9 cellular contexts compared by ENCODE assay signal in genomic region chr1:201022824-201023516, GRCh38. TPM values are rescaled to one million over a fixed set of nuclear protein-coding genes. Genes with fewer than 3 reads are reported as not detected.
DNase-seq lines count a peak whose midpoint lies in the region; FAIRE-seq and TF ChIP-seq lines count a peak whose summit lies in the region.
"Had no signal": no experiment of that assay in that cellular context is flagged by ENCODE, and none has a peak within 500 bp of the region (broad histone marks: within the 10 kb centered on the region; RNA-seq: fewer than 3 reads in every experiment).

No MANE protein-coding gene starts in this region.

- H4K8ac ChIP-seq in H1 (ENCODE audit: extremely low read depth, insufficient read depth, low read length): peak overlapping the region; percentile 71

- peak overlapping the region; percentile 3; the same call in 1 of the 2 replicates for H2AK5ac ChIP-seq in H1 (ENCODE audit: low read depth, low read length)

- peak overlapping the region; percentile 6 for H3K4ac ChIP-seq in H1 (replicated peaks; ENCODE audit: insufficient read length, low read depth, low read length)

- no TSS peak for BruUV-seq in A673 (replicated peaks; lab: Mats Ljungman, UMichigan)

- peak overlapping the region; percentile 36 for H4K91ac ChIP-seq in H1 (replicated peaks; ENCODE audit: insufficient read length, low read length)

- POLR2A ChIA-PET in A673 (lab: Charles Lee; ENCODE audit: low non-redundant PET) (no interaction called here), H1 (lab: Charles Lee; ENCODE audit: partially characterized antibody) (interaction anchor here (1.1 to 6.8 kb wide), 7 partner anchors 10 to 134 kb away, joined by 3 to 41 read pairs (median 4); partner anchors contain the start of gene INAVA)

- no peaks in the 10 kb centered on the region for H3K36me3 ChIP-seq in A673 (ENCODE audit: insufficient read depth, low read length, poor library complexity, severe bottlenecking)
- no peaks in the 10 kb centered on the region for H3K36me3 ChIP-seq in GM23248 (ENCODE audit: low read depth)
- peaks cover 30% of the 10 kb centered on the region for H3K36me3 ChIP-seq in WERI-Rb-1
- no peaks in the 10 kb centered on the region; a peak in 2 of 8 replicates for H3K36me3 ChIP-seq in H1 (ENCODE audit: control insufficient read depth in 2 of 4, insufficient read depth in 4 of 4, low read length in 3 of 4)

- H3K23me2 ChIP-seq in H1 (ENCODE audit: low read depth, low read length): peaks cover 18% of the 10 kb centered on the region; the same call in 1 of the 2 replicates

- H2BK5ac ChIP-seq in H1 (ENCODE audit: low read depth, low read length): peak overlapping the region; percentile 56; the same call in 1 of the 2 replicates

- H3K4me2 ChIP-seq in GM23248 (ENCODE audit: unreplicated experiment): no peak overlapping the region
- H3K4me2 ChIP-seq in H1 (ENCODE audit: insufficient read depth in 1 of 2, low read depth in 2 of 2, low read length in 2 of 2): peak overlapping the region; percentile 74 to 90

- peak overlapping the region; percentile 34 for H3K56ac ChIP-seq in H1 (replicated peaks; ENCODE audit: insufficient read length, low read depth, low read length)

- H4K20me1 ChIP-seq in GM23248 (ENCODE audit: insufficient read depth) (no peaks in the 10 kb centered on the region), H1 (replicated peaks in 1 of 2; ENCODE audit: control insufficient read depth in 1 of 2, insufficient read depth in 2 of 2, low read length in 2 of 2) (peaks cover 0 to 7% of the 10 kb centered on the region in 2 experiments)

- no peak for FAIRE-seq in H1 (lab: Jason Lieb, UNC)
- FAIRE-seq: islet of Langerhans had no signal

- H3K27me3 Mint-ChIP-seq in nephron progenitor cell (ENCODE audit: low read depth, poor library complexity): peaks cover 19% of the 10 kb centered on the region

- no peak for DNase-seq in A673 (ENCODE audit: low spot score)
- no peak for DNase-seq in GM23248
- DNase-seq in WERI-Rb-1: peak; percentile 75
- peak in 1 of 2 experiments; percentile 72 for DNase-seq in H1 (ENCODE audit: low read depth in 1 of 2, low spot score in 2 of 2)
- DNase-seq in nephron progenitor cell: no peak
- no peak for DNase-seq in GDM1 (lab: John Stamatoyannopoulos, UW)
- no peak for DNase-seq in SW480 (ENCODE audit: low spot score)
- DNase-seq in A172 (ENCODE audit: low spot score): no peak

- TF ChIP-seq RAD21 in H1 (IDR thresholded peaks at IDR 0.05 in 1 of 2, conservative IDR thresholded peaks at IDR 0.05 in 1 of 2; ENCODE audit: low read depth in 2 of 2, low read length in 2 of 2): no peak

- H3K9ac ChIP-seq in GM23248 (no peak overlapping the region), H1 (replicated peaks in 1 of 4; ENCODE audit: extremely low read depth in 1 of 4, low read depth in 3 of 4, low read length in 3 of 4) (peak overlapping the region in 2 of 4 experiments; percentile 8 to 63; a peak in 2 of 7 replicates)

- H3K9me2 ChIP-seq in GM23248 (ENCODE audit: insufficient read depth): no peaks in the 10 kb centered on the region

- H3K9me3 Mint-ChIP-seq in nephron progenitor cell: no peaks in the 10 kb centered on the region

- no peak overlapping the region for H3K14ac ChIP-seq in H1 (ENCODE audit: insufficient read length)

- no peak for TF ChIP-seq EP300 in H1 (IDR thresholded peaks at IDR 0.05; ENCODE audit: borderline replicate concordance in 1 of 2, low read depth in 2 of 2, low read length in 2 of 2)

- H3K23ac ChIP-seq in H1 (ENCODE audit: insufficient read length): no peak overlapping the region

- 12 to 34% methylated on average over 17 to 56 of the region's 56 CpGs for WGBS in GM23248 (ENCODE audit: low coverage in 1 of 2, low lambda C conversion rate in 2 of 2, missing lambda C conversion rate in 2 of 2), 2 experiments
- 11% methylated on average over 20 of the region's 56 CpGs; no CpG with 5 or more reads in 1 of the 2 experiments for WGBS in H1 (ENCODE audit: extremely low coverage in 1 of 2, insufficient coverage in 1 of 2, insufficient read length in 1 of 2, insufficient replicate concordance in 2 of 2, low coverage in 1 of 2, low lambda C conversion rate in 2 of 2, missing lambda C conversion rate in 1 of 2), 2 experiments

- no peak overlapping the region for H2BK15ac ChIP-seq in H1 (ENCODE audit: low read length)

- H4K5ac ChIP-seq in H1 (ENCODE audit: insufficient read length, low read depth, low read length): no peak overlapping the region

- H2AFZ ChIP-seq in GM23248 (peak overlapping the region; percentile 58; the same call in 1 of the 2 replicates), H1 (ENCODE audit: low read length) (no peak overlapping the region)

- H2BK20ac ChIP-seq in H1 (ENCODE audit: low read length): no peak overlapping the region

- H3K4me1 Mint-ChIP-seq in nephron progenitor cell: peaks cover 78% of the 10 kb centered on the region

- CTCF ChIA-PET in A673 (lab: Charles Lee): interaction anchor here (0.8 kb wide), 1 partner anchor 43 kb away, joined by 3 read pairs; no protein-coding TSS in a partner anchor
- CTCF ChIA-PET in H1 (lab: Charles Lee; ENCODE audit: partially characterized antibody): interaction anchor here (0.6 to 23.5 kb wide), 16 partner anchors 9 to 1250 kb away, joined by 3 to 532 read pairs (median 8); partner anchors contain the start of gene ASCL5

- H2BK120ac ChIP-seq in H1 (replicated peaks; ENCODE audit: low read depth, low read length): no peak overlapping the region

- in situ Hi-C loops in GM23248 (cut with MboI): no loop called here

- H3K4me1 ChIP-seq in A673 (ENCODE audit: insufficient read depth, low read length, poor library complexity, severe bottlenecking) (peaks cover 7% of the 10 kb centered on the region), GM23248 (ENCODE audit: insufficient read depth) (peaks cover 5% of the 10 kb centered on the region; the same call in 1 of the 2 replicates), H1 (replicated peaks in 1 of 4; ENCODE audit: control insufficient read depth in 3 of 4, insufficient read depth in 4 of 4, low read length in 3 of 4) (peaks cover 22 to 49% (median 37%) of the 10 kb centered on the region in 4 experiments)

- no peak overlapping the region for H3K27ac Mint-ChIP-seq in nephron progenitor cell

- no peak for TF ChIP-seq POLR2A in H1 (IDR thresholded peaks at IDR 0.05; ENCODE audit: control extremely low read depth in 1 of 2, low read depth in 2 of 2, low read length in 2 of 2)

- no peaks in the 10 kb centered on the region for H3K36me3 Mint-ChIP-seq in nephron progenitor cell (ENCODE audit: low read depth)

- H3K27ac ChIP-seq in A673 (ENCODE audit: low read depth, low read length, poor library complexity, severe bottlenecking): no peak overlapping the region
- H3K27ac ChIP-seq in GM23248: no peak overlapping the region
- H3K27ac ChIP-seq in WERI-Rb-1: peak overlapping the region; percentile 98
- no peak overlapping the region for H3K27ac ChIP-seq in H1 (ENCODE audit: low read depth, low read length)

- 0 out of 2 replicates have a peak overlapping the region, but pooled peaks have one; percentile 55 for H2BK12ac ChIP-seq in H1 (ENCODE audit: low read depth, low read length)

- peak overlapping the region; percentile 87 for H3K18ac ChIP-seq in H1 (ENCODE audit: extremely low read depth, low read length)

- H3K4me3 ChIP-seq in A673 (ENCODE audit: low read depth, low read length, poor library complexity, severe bottlenecking) (peak overlapping the region; percentile 45), GM23248 (peak overlapping the region; percentile 66), WERI-Rb-1 (ENCODE audit: low read depth, low read length) (peak overlapping the region; percentile 70), H1 (ENCODE audit: extremely low read depth in 1 of 4, insufficient read depth in 2 of 4, low read depth in 3 of 4, low read length in 4 of 4) (peak overlapping the region; percentile 64 to 84 (median 67))

- H3K27me3 ChIP-seq in A673 (replicated peaks; ENCODE audit: insufficient read depth, low read depth, low read length, poor library complexity): peaks cover 10% of the 10 kb centered on the region
- H3K27me3 ChIP-seq in GM23248 (replicated peaks; ENCODE audit: insufficient read depth): peaks cover 4% of the 10 kb centered on the region; the same call in 1 of the 2 replicates
- H3K27me3 ChIP-seq in WERI-Rb-1 (ENCODE audit: insufficient read depth, low read depth, severe bottlenecking): no peaks in the 10 kb centered on the region
- H3K27me3 ChIP-seq in H1 (replicated peaks in 1 of 4; ENCODE audit: control insufficient read depth in 3 of 4, extremely low read depth in 1 of 4, insufficient read depth in 3 of 4, low read length in 3 of 4): peaks cover 0 to 5% (median under 1%) of the 10 kb centered on the region in 4 experiments; a peak in 2 of 7 replicates

- H3K9me3 ChIP-seq in A673 (ENCODE audit: low read depth, low read length, poor library complexity, severe bottlenecking): no peaks in the 10 kb centered on the region
- H3K9me3 ChIP-seq in GM23248 (ENCODE audit: low read depth): no peaks in the 10 kb centered on the region
- no peaks in the 10 kb centered on the region for H3K9me3 ChIP-seq in WERI-Rb-1 (ENCODE audit: severe bottlenecking)
- H3K9me3 ChIP-seq in H1 (ENCODE audit: insufficient read depth in 2 of 2, low read depth in 1 of 2, low read length in 1 of 2): no peaks in the 10 kb centered on the region

- intact Hi-C loops in A673 (cut with micrococcal nuclease; ENCODE audit: unreplicated experiment): no loop called here

- TF ChIP-seq CTCF in A673 (conservative IDR thresholded peaks at IDR 0.05; ENCODE audit: low read depth, low read length) (0 out of 2 replicates have a peak, but pooled peaks have one; percentile 13), WERI-Rb-1 (IDR thresholded peaks at IDR 0.05; ENCODE audit: low read depth, low read length) (peak; percentile 64), H1 (IDR thresholded peaks at IDR 0.05; ENCODE audit: control extremely low read depth in 1 of 3, insufficient read depth in 1 of 3, low read depth in 1 of 3, low read length in 3 of 3) (no peak), nephron progenitor cell (IDR thresholded peaks at IDR 0.05) (no peak)

- H3K4me3 Mint-ChIP-seq in nephron progenitor cell: peak overlapping the region; percentile 88

- H3K79me1 ChIP-seq in H1 (ENCODE audit: low read depth, low read length): peaks cover 6% of the 10 kb centered on the region

- H3K79me2 ChIP-seq in GM23248 (ENCODE audit: insufficient read depth) (no peaks in the 10 kb centered on the region), H1 (ENCODE audit: control insufficient read depth in 1 of 2, insufficient read depth in 2 of 2, low read length in 2 of 2) (peaks cover 0 to 23% of the 10 kb centered on the region in 2 experiments; a peak in 3 of 4 replicates)

- no peaks in the 10 kb centered on the region for H3F3A ChIP-seq in GM23248 (ENCODE audit: insufficient read depth)

RNA-seq across cellular contexts. Expression of gene KIF21B, which starts 0.5 kb away (rescaled TPM):
- 0.60 and 1.5 TPM in 2 replicates for total RNA-seq in A673 (2021)
- total RNA-seq in GM23248 (2014; rRNA removed; shearing (Covaris generic)): under 0.01 TPM in 1 of 2 replicates, not detected in the other
- polyA plus RNA-seq in GM23248 (2016; fragmentation: Nextera tagmentation; extraction: Ambion mirVana) (0.03 and 0.04 TPM in 2 replicates), H1 (2011; rRNA removed) (10.8 and 20.1 TPM in 2 replicates)
- 26.5 and 27.2 TPM in 2 replicates for total RNA-seq in H1 (2021; fragmentation: NEBNext Ultra II Directional; extraction: Animal tissue kit (Norgen Biotek cat#: 25700))
- polyA plus RNA-seq in H1 (2011; cell fraction: cytosol; rRNA removed): 12.4 TPM
- 38.7 TPM for polyA plus RNA-seq in H1 (2011; cell fraction: nucleus; rRNA removed)
- polyA plus RNA-seq in H1 (2012, experiment 1 of 2): 10.4 to 15.3 TPM (median 13.4 TPM) in 4 replicates
- polyA plus RNA-seq in H1 (2012, experiment 2 of 2): 10.2 TPM
- polyA plus RNA-seq in H1 (2013, experiment 1 of 2): 9.0 TPM
- 8.8 TPM for polyA plus RNA-seq in H1 (2013, experiment 2 of 2)
- polyA minus RNA-seq in H1 (2011; rRNA and poly(A)+ RNA removed): 15.0 and 21.9 TPM in 2 replicates
- 17.5 TPM for polyA minus RNA-seq in H1 (2011; cell fraction: cytosol; rRNA and poly(A)+ RNA removed)
- polyA minus RNA-seq in H1 (2011; cell fraction: nucleus; rRNA and poly(A)+ RNA removed): 22.0 TPM
- 1.2 and 2.0 TPM in 2 replicates for total RNA-seq in A172 (2014; rRNA removed; shearing (Covaris generic))

Comparison
In these comparisons a context has a peak if more than half of its experiments do, and no peak if none do; other contexts are left out.
1. CTCF ChIP-seq: peak in A673 (single experiment) and WERI-Rb-1 (single experiment); none in H1 (0 of 3) and nephron progenitor cell (single experiment).
2. Peak in every context shown above with its lines, with median percentiles within 50 percentile points of each other: H3K4me3 ChIP-seq.